ENCODE assay signal across 13 cellular contexts in genomic region chr1:204583909-204584632, GRCh38.
DNase-seq lines count a peak whose midpoint lies in the region; ATAC-seq and TF ChIP-seq lines count a peak whose summit lies in the region.
"Had no signal": no experiment of that assay in that cellular context is flagged by ENCODE, and none has a peak within 500 bp of the region (broad histone marks: within the 10 kb centered on the region; RNA-seq: fewer than 3 reads in every experiment).

No MANE protein-coding gene starts in this region.

- peaks cover 8% of the 10 kb centered on the region for H3F3A ChIP-seq in PC-9 (ENCODE audit: insufficient read depth, low read depth)

- peaks cover 14% of the 10 kb centered on the region for H3K4me1 ChIP-seq in PC-9 (replicated peaks; ENCODE audit: insufficient read depth)
- H3K4me1 ChIP-seq: A549 had no signal

- no peak for TF ChIP-seq CTCF in PC-9 (conservative IDR thresholded peaks at IDR 0.05)
- TF ChIP-seq CTCF in GM20000 (IDR thresholded peaks at IDR 0.05; ENCODE audit: extremely low read depth, missing control alignments), result no peak

- no peak overlapping the region for H3K27ac ChIP-seq in PC-9
- H3K27ac ChIP-seq: A549, neutrophil had no signal

- H3K27me3 ChIP-seq in PC-9 (ENCODE audit: insufficient read depth, low read depth), result no peaks in the 10 kb centered on the region
- H3K27me3 ChIP-seq: neutrophil had no signal

- no peaks in the 10 kb centered on the region for H3K36me3 ChIP-seq in PC-9 (ENCODE audit: low read depth)

- H3K4me3 ChIP-seq in PC-9, result no peak overlapping the region
- H3K4me3 ChIP-seq: A549 had no signal

- H2AFZ ChIP-seq in PC-9, result no peak overlapping the region

- no peaks in the 10 kb centered on the region for H3K9me3 ChIP-seq in PC-9 (ENCODE audit: insufficient read depth, low read depth)
- H3K9me3 ChIP-seq: A549, neutrophil had no signal

- no peak for ATAC-seq in HG02759 (IDR thresholded peaks at IDR 0.05; ENCODE audit: unreplicated experiment)
- ATAC-seq: A549 had no signal

- H4K20me1 ChIP-seq in PC-9 (ENCODE audit: insufficient read depth), result no peaks in the 10 kb centered on the region

- H3K9me2 ChIP-seq in PC-9 (ENCODE audit: insufficient read depth), result no peaks in the 10 kb centered on the region

- H3K4me2 ChIP-seq in PC-9, result no peak overlapping the region
- H3K4me2 ChIP-seq: A549 had no signal

- CTCF ChIA-PET in PC-9 (lab: Charles Lee), result interaction anchor here (0.7 kb wide), 1 partner anchor 915 kb away, joined by 3 read pairs; no protein-coding TSS in a partner anchor

- intact Hi-C loops in PC-9 (cut with micrococcal nuclease; ENCODE audit: unreplicated experiment), result no loop called here

- BruUV-seq in PC-9 (replicated peaks; lab: Mats Ljungman, UMichigan), result no TSS peak

- DNase-seq in NCI-H2196 (lab: John Stamatoyannopoulos, UW; ENCODE audit: unreplicated experiment) (peak; percentile 30), NCI-H2196 treated with DMSO at 0.1 percent for 48 hours (lab: John Stamatoyannopoulos, UW; ENCODE audit: unreplicated experiment) (no peak), NCI-H2081 treated with DMSO at 0.1 percent for 48 hours (lab: John Stamatoyannopoulos, UW) (peak; percentile 17), astrocyte of the hippocampus (ENCODE audit: low read depth, low spot score) (peak; percentile 16), putamen (ENCODE audit: low spot score) (peak; percentile 21), PC-9 (no peak), GM20000 (ENCODE audit: low spot score) (no peak)
- DNase-seq: activated CD4-positive, alpha-beta T cell treated with anti-CD3 and anti-CD28 coated beads for 1 hour; cortex of kidney; kidney glomerular epithelial cell had no signal

- H3K79me2 ChIP-seq in PC-9 (ENCODE audit: low read depth), result no peaks in the 10 kb centered on the region

- POLR2A ChIA-PET in PC-9 (lab: Charles Lee; ENCODE audit: unreplicated experiment), result no interaction called here

Comparison
In these comparisons a context has a peak if more than half of its experiments do, and no peak if none do; other contexts are left out.
1. DNase-seq: peak in NCI-H2196 (single experiment), NCI-H2081 treated with DMSO at 0.1 percent for 48 hours (single experiment), astrocyte of the hippocampus (single experiment) and putamen (single experiment); none in NCI-H2196 treated with DMSO at 0.1 percent for 48 hours (single experiment), PC-9 (0 of 2) and GM20000 (single experiment).